28 cellular contexts compared by ENCODE assay signal in genomic region chr4:106051496-106051895, GRCh38.
"Had no signal": no experiment of that assay in that cellular context is flagged by ENCODE, and none has a peak within 500 bp of the region (broad histone marks: within the 10 kb centered on the region; RNA-seq: fewer than 3 reads in every experiment).

No MANE protein-coding gene starts in this region.

- H3K4me3 Mint-ChIP-seq: naive thymus-derived CD4-positive, alpha-beta T cell; natural killer cell treated with Interleukin-12 subunit alpha and Interleukin-12 subunit beta and Interleukin-15 and Interleukin-18, amount 100 ng/mL, for 72 hours; neural crest cell; stimulated activated naive B cell treated with anti-CD40 and anti-IgM and Interleukin-4, amounts not matched to agents 10 μg/mL and 1 μg/mL and 100 μg/mL, for 72 hours had no signal

- ATAC-seq: left lung; mucosa of descending colon; naive thymus-derived CD4-positive, alpha-beta T cell; natural killer cell treated with Interleukin-12 subunit alpha and Interleukin-12 subunit beta and Interleukin-15 and Interleukin-18, amount 100 ng/mL, for 72 hours; right lobe of liver; stimulated activated naive B cell treated with anti-CD40 and anti-IgM and Interleukin-4, amounts not matched to agents 10 μg/mL and 1 μg/mL and 100 μg/mL, for 72 hours; stimulated activated naive CD8-positive, alpha-beta T cell treated with anti-CD3 and anti-CD28 coated beads, Interleukin-15, Interleukin-2, amounts not matched to agents 100 U/mL and 50 U/mL, for 24 hours had no signal

- H3K9me3 ChIP-seq: left lung, mucosa of descending colon, right atrium auricular region, right lobe of liver, stomach, testis, thyroid gland, transverse colon, upper lobe of left lung had no signal

- H3K4me3 ChIP-seq: left lung, lung, mucosa of descending colon, right atrium auricular region, right lobe of liver, skin epidermis, stomach, testis, thyroid gland, transverse colon, upper lobe of left lung had no signal

- H3K4me1 Mint-ChIP-seq: naive thymus-derived CD4-positive, alpha-beta T cell; neural crest cell; stimulated activated naive B cell treated with anti-CD40 and anti-IgM and Interleukin-4, amounts not matched to agents 10 μg/mL and 1 μg/mL and 100 μg/mL, for 72 hours had no signal

- H3K27me3 Mint-ChIP-seq: naive thymus-derived CD4-positive, alpha-beta T cell; natural killer cell treated with Interleukin-12 subunit alpha and Interleukin-12 subunit beta and Interleukin-15 and Interleukin-18, amount 100 ng/mL, for 72 hours; progenitor cell of endocrine pancreas; stimulated activated naive B cell treated with anti-CD40 and anti-IgM and Interleukin-4, amounts not matched to agents 10 μg/mL and 1 μg/mL and 100 μg/mL, for 72 hours had no signal

- H3K36me3 ChIP-seq: right atrium auricular region, right lobe of liver, thyroid gland, transverse colon, upper lobe of left lung had no signal

- H3K27ac ChIP-seq: left lung, right atrium auricular region, right lobe of liver, skin epidermis, stomach, testis, thyroid gland, transverse colon, upper lobe of left lung had no signal

- H3K27me3 ChIP-seq: left lung, right atrium auricular region, right lobe of liver, stomach, testis, thyroid gland, transverse colon, upper lobe of left lung had no signal

- H3K4me1 ChIP-seq: left lung, right atrium auricular region, right lobe of liver, testis, upper lobe of left lung had no signal

- H3K9me3 Mint-ChIP-seq: neural crest cell; stimulated activated naive B cell treated with anti-CD40 and anti-IgM and Interleukin-4, amounts not matched to agents 10 μg/mL and 1 μg/mL and 100 μg/mL, for 72 hours had no signal

- H3K27ac Mint-ChIP-seq: naive thymus-derived CD4-positive, alpha-beta T cell; natural killer cell treated with Interleukin-12 subunit alpha and Interleukin-12 subunit beta and Interleukin-15 and Interleukin-18, amount 100 ng/mL, for 72 hours; progenitor cell of endocrine pancreas; stimulated activated naive B cell treated with anti-CD40 and anti-IgM and Interleukin-4, amounts not matched to agents 10 μg/mL and 1 μg/mL and 100 μg/mL, for 72 hours had no signal

- DNase-seq: head of caudate nucleus; hippocampal formation; kidney glomerular epithelial cell; left cardiac atrium; left lung; mesendoderm; midbrain; mucosa of descending colon; naive thymus-derived CD4-positive, alpha-beta T cell; nucleus accumbens; right lobe of liver; stimulated activated CD4-positive, alpha-beta T cell treated with anti-CD3 and anti-CD28 coated beads, Interleukin-12 subunit alpha, Interleukin-12 subunit beta, amount 100 ng/mL, for 4 hours; stimulated activated CD4-positive, alpha-beta T cell treated with anti-CD3 and anti-CD28 coated beads, Interleukin-15, amount 100 ng/mL, for 24 hours; stimulated activated CD4-positive, alpha-beta T cell treated with anti-CD3 and anti-CD28 coated beads, Interleukin-2, amount 100 ng/mL, for 24 hours; stimulated activated CD4-positive, alpha-beta T cell treated with anti-CD3 and anti-CD28 coated beads, Interleukin-4, amount 100 ng/mL, for 1 hour; stimulated activated naive B cell treated with anti-CD40 and anti-IgM and Interleukin-4, amounts not matched to agents 10 μg/mL and 1 μg/mL and 100 μg/mL, for 72 hours; stimulated activated naive CD8-positive, alpha-beta T cell treated with anti-CD3 and anti-CD28 coated beads, Interleukin-15, Interleukin-2, amounts not matched to agents 100 U/mL and 50 U/mL, for 24 hours; stomach; testis; thyroid gland; transverse colon; upper lobe of left lung had no signal
